8 cellular contexts compared by ENCODE assay signal in the genomic region with DNA sequence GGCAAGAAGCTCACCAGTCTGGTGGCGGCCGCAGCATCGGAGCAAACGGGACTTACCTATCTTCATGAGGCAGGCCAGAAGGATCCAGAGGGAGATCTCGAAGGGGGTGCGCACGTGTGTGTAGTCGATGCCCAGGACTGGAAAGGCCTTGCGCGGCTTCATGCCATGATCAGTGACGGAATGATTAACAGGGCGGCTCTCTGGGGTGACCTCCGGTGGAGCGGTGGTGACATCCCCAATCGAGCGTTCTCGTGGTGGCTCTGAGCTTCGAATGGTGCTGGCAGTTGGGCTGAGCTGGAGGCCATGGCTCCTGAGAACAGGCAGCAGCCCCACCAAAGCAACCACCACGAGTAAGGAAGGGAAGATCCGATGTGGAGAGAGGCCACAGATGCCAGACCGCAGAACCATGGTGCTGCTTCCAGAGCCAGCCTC. TPM values are rescaled to one million over a fixed set of nuclear protein-coding genes. Genes with fewer than 3 reads are reported as not detected.
DNase-seq lines count a peak whose midpoint lies in the region; ATAC-seq and TF ChIP-seq lines count a peak whose summit lies in the region.

No MANE protein-coding gene starts in this region.

- peak overlapping the region; percentile 72 for H3K27ac Mint-ChIP-seq in activated CD8-positive, alpha-beta T cell treated with anti-CD3 and anti-CD28 coated beads for 36 hours
- H3K27ac Mint-ChIP-seq in stimulated activated naive B cell treated with anti-CD40 and anti-IgM and Interleukin-4, amounts not matched to agents 10 μg/mL and 1 μg/mL and 100 μg/mL, for 72 hours: peak overlapping the region; percentile 98

- in situ Hi-C loops in GM13976 (cut with MboI; ENCODE audit: low sequenced_read_pairs, unreplicated experiment): no loop called here

- no peaks in the 10 kb centered on the region for H3K27me3 ChIP-seq in iPS-20b (ENCODE audit: insufficient read depth, low read length)

- POLR2A ChIA-PET in activated CD8-positive, alpha-beta T cell treated with anti-CD3 and anti-CD28 coated beads for 36 hours (lab: Charles Lee): interaction anchor here (0.8 to 12.8 kb wide), 6 partner anchors 11 to 49 kb away, joined by 4 to 172 read pairs (median 5); no protein-coding TSS in a partner anchor

- no peaks in the 10 kb centered on the region for H3K9me3 Mint-ChIP-seq in activated CD8-positive, alpha-beta T cell treated with anti-CD3 and anti-CD28 coated beads for 36 hours
- H3K9me3 Mint-ChIP-seq in stimulated activated naive B cell treated with anti-CD40 and anti-IgM and Interleukin-4, amounts not matched to agents 10 μg/mL and 1 μg/mL and 100 μg/mL, for 72 hours: no peaks in the 10 kb centered on the region

- H3K4me1 Mint-ChIP-seq in activated CD8-positive, alpha-beta T cell treated with anti-CD3 and anti-CD28 coated beads for 36 hours (ENCODE audit: low read depth): peaks cover 58% of the 10 kb centered on the region
- H3K4me1 Mint-ChIP-seq in stimulated activated naive B cell treated with anti-CD40 and anti-IgM and Interleukin-4, amounts not matched to agents 10 μg/mL and 1 μg/mL and 100 μg/mL, for 72 hours: peaks cover 39 to 59% of the 10 kb centered on the region in 2 donors

- ATAC-seq in activated CD8-positive, alpha-beta T cell treated with anti-CD3 and anti-CD28 coated beads for 36 hours: no peak
- ATAC-seq in stimulated activated naive B cell treated with anti-CD40 and anti-IgM and Interleukin-4, amounts not matched to agents 10 μg/mL and 1 μg/mL and 100 μg/mL, for 72 hours (replicated peaks): no peak

- H3K4me3 ChIP-seq in HFF-Myc (replicated peaks; ENCODE audit: low read depth, low read length): peak overlapping the region; percentile 58
- H3K4me3 ChIP-seq in iPS-20b (ENCODE audit: low read length): peak overlapping the region; percentile 77

- H3K36me3 ChIP-seq in iPS-20b (ENCODE audit: insufficient read depth, low read depth, low read length): no peaks in the 10 kb centered on the region

- H3K36me3 Mint-ChIP-seq in activated CD8-positive, alpha-beta T cell treated with anti-CD3 and anti-CD28 coated beads for 36 hours (ENCODE audit: low read depth): peaks cover 3% of the 10 kb centered on the region
- peaks cover 10 to 13% of the 10 kb centered on the region in 2 donors for H3K36me3 Mint-ChIP-seq in stimulated activated naive B cell treated with anti-CD40 and anti-IgM and Interleukin-4, amounts not matched to agents 10 μg/mL and 1 μg/mL and 100 μg/mL, for 72 hours

- no peaks in the 10 kb centered on the region for H3K9me3 ChIP-seq in iPS-20b (ENCODE audit: insufficient read depth, low read depth, low read length)

- intact Hi-C loops in activated CD8-positive, alpha-beta T cell treated with anti-CD3 and anti-CD28 coated beads for 36 hours (cut with micrococcal nuclease): loop anchor here (5.0 kb wide), 1 partner anchor 47 kb away; no protein-coding TSS in a partner anchor

- CTCF ChIA-PET in activated CD8-positive, alpha-beta T cell treated with anti-CD3 and anti-CD28 coated beads for 36 hours (lab: Charles Lee): interaction anchor here (1.0 to 6.8 kb wide), 12 partner anchors 8 to 516 kb away, joined by 3 to 85 read pairs (median 6); no protein-coding TSS in a partner anchor

- peaks cover 15% of the 10 kb centered on the region for H3K4me1 ChIP-seq in iPS-20b (ENCODE audit: insufficient read depth, low read length)

- H3K27me3 Mint-ChIP-seq in activated CD8-positive, alpha-beta T cell treated with anti-CD3 and anti-CD28 coated beads for 36 hours: no peaks in the 10 kb centered on the region
- H3K27me3 Mint-ChIP-seq in stimulated activated naive B cell treated with anti-CD40 and anti-IgM and Interleukin-4, amounts not matched to agents 10 μg/mL and 1 μg/mL and 100 μg/mL, for 72 hours: no peaks in the 10 kb centered on the region

- peak overlapping the region; percentile 80; the same call in 1 of the 2 replicates for H3K9ac ChIP-seq in iPS-20b (ENCODE audit: low read depth, low read length)

- no peak overlapping the region for H3K27ac ChIP-seq in iPS-20b (ENCODE audit: low read length)
- H3K27ac ChIP-seq in substantia nigra (ENCODE audit: low read depth, low read length, poor library complexity, severe bottlenecking): no peak overlapping the region

- DNase-seq in HFF-Myc (ENCODE audit: extremely low read depth, low read depth): no peak
- DNase-seq in activated CD8-positive, alpha-beta T cell treated with anti-CD3 and anti-CD28 coated beads for 36 hours: peak; percentile 12
- no peak for DNase-seq in stimulated activated naive B cell treated with anti-CD40 and anti-IgM and Interleukin-4, amounts not matched to agents 10 μg/mL and 1 μg/mL and 100 μg/mL, for 72 hours
- DNase-seq in GM13976 (ENCODE audit: low spot score): no peak
- no peak for DNase-seq in substantia nigra (lab: John Stamatoyannopoulos, UW)
- DNase-seq in COR-L47 (lab: John Stamatoyannopoulos, UW): no peak
- DNase-seq in SKM-1 (lab: John Stamatoyannopoulos, UW; ENCODE audit: unreplicated experiment): no peak

- no peak for TF ChIP-seq CTCF in HFF-Myc (IDR thresholded peaks at IDR 0.05; ENCODE audit: low read depth, low read length, missing control alignments)
- no peak for TF ChIP-seq CTCF in activated CD8-positive, alpha-beta T cell treated with anti-CD3 and anti-CD28 coated beads for 36 hours (IDR thresholded peaks at IDR 0.05)
- TF ChIP-seq CTCF in GM13976 (IDR thresholded peaks at IDR 0.05; ENCODE audit: borderline replicate concordance, control extremely low read depth, extremely low read depth, insufficient read depth, missing control alignments): no peak

- peak overlapping the region; percentile 79 for H3K4me3 Mint-ChIP-seq in activated CD8-positive, alpha-beta T cell treated with anti-CD3 and anti-CD28 coated beads for 36 hours
- peak overlapping the region; percentile 86 to 91 for H3K4me3 Mint-ChIP-seq in stimulated activated naive B cell treated with anti-CD40 and anti-IgM and Interleukin-4, amounts not matched to agents 10 μg/mL and 1 μg/mL and 100 μg/mL, for 72 hours

RNA-seq across cellular contexts. Expression of a gene that starts 1.0 kb away (rescaled TPM):
- 10 to 100 TPM; 14.8 to 15.3 TPM for total RNA-seq in activated CD8-positive, alpha-beta T cell treated with anti-CD3 and anti-CD28 coated beads for 36 hours
